Comparison of ENCODE assay signal across 1 cellular context in genomic region chr9:98900244-98900643, GRCh38.
TF ChIP-seq lines count a peak whose summit lies in the region.

No MANE protein-coding gene starts in this region.

TF ChIP-seq in IMR-90, 13 proteins besides CTCF, POLR2A, EP300 and RAD21 (continued from another document):
- TF ChIP-seq MAZ (IDR thresholded peaks at IDR 0.05; ENCODE audit: borderline replicate concordance, low read depth, low read length) (no peak), MXI1 (IDR thresholded peaks at IDR 0.05; ENCODE audit: borderline replicate concordance, low read depth, low read length) (no peak), NFE2L2 (IDR thresholded peaks at IDR 0.05; ENCODE audit: low read depth, low read length) (no peak), MAFK (IDR thresholded peaks at IDR 0.05; ENCODE audit: low read depth, low read length) (no peak), CHD1 (IDR thresholded peaks at IDR 0.05; ENCODE audit: low read depth, low read length) (no peak)
- TF ChIP-seq, protein P1, sequence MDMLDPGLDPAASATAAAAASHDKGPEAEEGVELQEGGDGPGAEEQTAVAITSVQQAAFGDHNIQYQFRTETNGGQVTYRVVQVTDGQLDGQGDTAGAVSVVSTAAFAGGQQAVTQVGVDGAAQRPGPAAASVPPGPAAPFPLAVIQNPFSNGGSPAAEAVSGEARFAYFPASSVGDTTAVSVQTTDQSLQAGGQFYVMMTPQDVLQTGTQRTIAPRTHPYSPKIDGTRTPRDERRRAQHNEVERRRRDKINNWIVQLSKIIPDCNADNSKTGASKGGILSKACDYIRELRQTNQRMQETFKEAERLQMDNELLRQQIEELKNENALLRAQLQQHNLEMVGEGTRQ (IDR thresholded peaks at IDR 0.05; ENCODE audit: low read depth, low read length), result no peak
TF ChIP-seq in IMR-90: peak in this region for 0.
